24 cellular contexts compared by ENCODE assay signal in genomic region chr4:38290360-38290759, GRCh38.
DNase-seq lines count a peak whose midpoint lies in the region; ATAC-seq and TF ChIP-seq lines count a peak whose summit lies in the region.
"Had no signal": no experiment of that assay in that cellular context is flagged by ENCODE, and none has a peak within 500 bp of the region (broad histone marks: within the 10 kb centered on the region; RNA-seq: fewer than 3 reads in every experiment).

No MANE protein-coding gene starts in this region.

- H3K4me3 Mint-ChIP-seq in CD14-positive monocyte = no peak overlapping the region
- H3K4me3 Mint-ChIP-seq: activated CD8-positive, alpha-beta memory T cell treated with anti-CD3 and anti-CD28 coated beads, Interleukin-2, amount 10 ng/mL, durations not matched to agents 7 days and 5 days; activated T-helper 1 cell treated with anti-CD3 and anti-CD28 coated beads, Interleukin-12 subunit alpha, Interleukin-12 subunit beta, Interleukin-2, Interleukin-4 antibody, amounts not matched to agents 30 ng/mL and 10 ng/mL and 1 ng/mL, durations not matched to agents 14 hours and 24 hours and 36 hours; naive thymus-derived CD8-positive, alpha-beta T cell had no signal

- H3K9me3 Mint-ChIP-seq in CD14-positive monocyte = peaks cover 10 to 23% (median 14%) of the 10 kb centered on the region in 7 donors

- intact Hi-C loops in CD14-positive monocyte (cut with micrococcal nuclease) = no loop called here

- DNase-seq in NCI-H2171 treated with DMSO at 0.1 percent for 48 hours (lab: John Stamatoyannopoulos, UW) = peak; percentile 6
- DNase-seq in NCI-H2171 (lab: John Stamatoyannopoulos, UW) = no peak
- peak; percentile 34 for DNase-seq in fibroblast of gingiva (ENCODE audit: low read depth)
- no peak for DNase-seq in NCI-H1092 treated with DMSO at 0.1 percent for 48 hours (lab: John Stamatoyannopoulos, UW)
- DNase-seq in CD14-positive monocyte (ENCODE audit: low spot score) = no peak
- DNase-seq in NOMO-1 treated with DMSO at 0.1 percent for 48 hours (lab: John Stamatoyannopoulos, UW; ENCODE audit: unreplicated experiment) = no peak
- DNase-seq in NCI-H748 (lab: John Stamatoyannopoulos, UW; ENCODE audit: unreplicated experiment) = no peak
- DNase-seq: 8988T; activated CD8-positive, alpha-beta memory T cell treated with anti-CD3 and anti-CD28 coated beads, Interleukin-2, amount 10 ng/mL, durations not matched to agents 7 days and 5 days; body of pancreas; colonic mucosa; GF-D8; kidney glomerular epithelial cell; naive thymus-derived CD8-positive, alpha-beta T cell; NCI-H1048; NCI-H2029 treated with DMSO at 0.1 percent for 48 hours; NCI-H524 treated with DMSO at 0.1 percent for 48 hours; pancreas; Right ventricle myocardium superior; substantia nigra had no signal

- TF ChIP-seq CTCF in CD14-positive monocyte (IDR thresholded peaks at IDR 0.05) = no peak

- H3K27me3 Mint-ChIP-seq in CD14-positive monocyte (ENCODE audit: low read depth in 3 of 3) = peaks cover 0 to 2% (median 0%) of the 10 kb centered on the region in 3 donors

- peak; percentile 78 for ATAC-seq in SK-N-SH treated with all-trans-retinoic acid at 6 μM for 48 hours
- ATAC-seq: activated CD8-positive, alpha-beta memory T cell treated with anti-CD3 and anti-CD28 coated beads, Interleukin-2, amount 10 ng/mL, durations not matched to agents 7 days and 5 days; activated naive CD4-positive, alpha-beta T cell treated with anti-CD3 and anti-CD28 coated beads, Interleukin-2, amount 50 U/mL, for 72 hours; body of pancreas; naive thymus-derived CD8-positive, alpha-beta T cell; pancreas; sciatic nerve had no signal

- no peak overlapping the region for H3K27ac Mint-ChIP-seq in CD14-positive monocyte
- H3K27ac Mint-ChIP-seq: activated CD8-positive, alpha-beta memory T cell treated with anti-CD3 and anti-CD28 coated beads, Interleukin-2, amount 10 ng/mL, durations not matched to agents 7 days and 5 days; activated naive CD4-positive, alpha-beta T cell treated with anti-CD3 and anti-CD28 coated beads, Interleukin-2, amount 50 U/mL, for 72 hours; activated T-helper 1 cell treated with anti-CD3 and anti-CD28 coated beads, Interleukin-12 subunit alpha, Interleukin-12 subunit beta, Interleukin-2, Interleukin-4 antibody, amounts not matched to agents 30 ng/mL and 10 ng/mL and 1 ng/mL, durations not matched to agents 14 hours and 24 hours and 36 hours had no signal

- H3K4me1 Mint-ChIP-seq in CD14-positive monocyte = peaks cover 1% of the 10 kb centered on the region
- H3K4me1 Mint-ChIP-seq: activated CD8-positive, alpha-beta memory T cell treated with anti-CD3 and anti-CD28 coated beads, Interleukin-2, amount 10 ng/mL, durations not matched to agents 7 days and 5 days had no signal

- no peaks in the 10 kb centered on the region for H3K36me3 Mint-ChIP-seq in CD14-positive monocyte

TF ChIP-seq in SK-N-SH treated with all-trans-retinoic acid at 6 μM for 48 hours, 23 proteins besides CTCF, POLR2A, EP300 and RAD21:
- TF ChIP-seq ZFP30 (CRISPR knock-in tag; IDR thresholded peaks at IDR 0.05) = no peak
- TF ChIP-seq TOX (CRISPR knock-in tag; IDR thresholded peaks at IDR 0.05; ENCODE audit: borderline replicate concordance) = 0 out of 2 replicates have a peak, but pooled peaks have one; percentile 16

Comparison
In these comparisons a context has a peak if more than half of its experiments do, and no peak if none do; other contexts are left out.
1. DNase-seq: peak in NCI-H2171 treated with DMSO at 0.1 percent for 48 hours (single experiment) and fibroblast of gingiva (single experiment); none in NCI-H2171 (single experiment), NCI-H1092 treated with DMSO at 0.1 percent for 48 hours (single experiment), CD14-positive monocyte (single experiment), NOMO-1 treated with DMSO at 0.1 percent for 48 hours (single experiment) and NCI-H748 (single experiment).